Comparison of ENCODE assay signal across 2 cellular contexts in the genomic region with DNA sequence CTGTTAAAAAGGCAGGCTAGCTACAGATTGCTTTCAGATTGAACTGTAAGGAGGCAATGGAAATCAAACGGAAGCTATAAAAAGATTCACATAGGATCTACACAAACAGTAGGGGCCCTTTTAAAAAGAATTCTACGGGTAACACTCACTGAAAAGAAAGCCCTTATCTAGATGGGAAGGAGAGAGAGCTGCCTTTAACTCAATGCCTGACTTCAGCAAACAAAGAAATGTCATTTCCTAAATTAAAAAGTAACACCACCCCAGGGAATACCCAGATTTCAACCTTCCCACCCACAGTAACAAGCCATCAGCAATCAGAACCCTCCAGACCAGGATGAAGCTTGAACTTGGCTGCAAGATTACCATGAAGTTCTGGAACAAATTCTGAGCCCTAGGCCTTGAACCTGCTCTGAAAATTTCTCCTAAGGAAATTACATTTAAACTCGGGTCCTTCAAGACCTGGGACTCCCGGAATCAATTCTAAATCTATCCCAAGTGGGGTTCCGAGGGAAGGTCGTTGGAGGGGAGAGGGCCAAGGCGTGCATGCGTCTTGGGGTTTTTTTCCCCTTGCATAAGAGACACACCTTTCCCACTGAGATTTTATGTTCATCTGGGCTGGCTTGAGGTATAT.
TF ChIP-seq lines count a peak whose summit lies in the region.

No MANE protein-coding gene starts in this region.

TF ChIP-seq in SK-N-SH, 30 proteins besides CTCF, POLR2A, EP300 and RAD21 (continued from another document):
- TF ChIP-seq, protein P1, sequence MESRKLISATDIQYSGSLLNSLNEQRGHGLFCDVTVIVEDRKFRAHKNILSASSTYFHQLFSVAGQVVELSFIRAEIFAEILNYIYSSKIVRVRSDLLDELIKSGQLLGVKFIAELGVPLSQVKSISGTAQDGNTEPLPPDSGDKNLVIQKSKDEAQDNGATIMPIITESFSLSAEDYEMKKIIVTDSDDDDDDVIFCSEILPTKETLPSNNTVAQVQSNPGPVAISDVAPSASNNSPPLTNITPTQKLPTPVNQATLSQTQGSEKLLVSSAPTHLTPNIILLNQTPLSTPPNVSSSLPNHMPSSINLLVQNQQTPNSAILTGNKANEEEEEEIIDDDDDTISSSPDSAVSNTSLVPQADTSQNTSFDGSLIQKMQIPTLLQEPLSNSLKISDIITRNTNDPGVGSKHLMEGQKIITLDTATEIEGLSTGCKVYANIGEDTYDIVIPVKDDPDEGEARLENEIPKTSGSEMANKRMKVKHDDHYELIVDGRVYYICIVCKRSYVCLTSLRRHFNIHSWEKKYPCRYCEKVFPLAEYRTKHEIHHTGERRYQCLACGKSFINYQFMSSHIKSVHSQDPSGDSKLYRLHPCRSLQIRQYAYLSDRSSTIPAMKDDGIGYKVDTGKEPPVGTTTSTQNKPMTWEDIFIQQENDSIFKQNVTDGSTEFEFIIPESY (IDR thresholded peaks at IDR 0.05; ENCODE audit: borderline replicate concordance, low read depth): no peak
- TF ChIP-seq NFIC (IDR thresholded peaks at IDR 0.05; ENCODE audit: borderline replicate concordance) (no peak), JUND (IDR thresholded peaks at IDR 0.05) (no peak), RFX5 (IDR thresholded peaks at IDR 0.05; ENCODE audit: low read length) (no peak)

TF ChIP-seq in SK-N-SH treated with all-trans-retinoic acid at 6 μM for 48 hours, 23 proteins besides CTCF, POLR2A, EP300 and RAD21 (continued from another document):
- TF ChIP-seq, protein P2, sequence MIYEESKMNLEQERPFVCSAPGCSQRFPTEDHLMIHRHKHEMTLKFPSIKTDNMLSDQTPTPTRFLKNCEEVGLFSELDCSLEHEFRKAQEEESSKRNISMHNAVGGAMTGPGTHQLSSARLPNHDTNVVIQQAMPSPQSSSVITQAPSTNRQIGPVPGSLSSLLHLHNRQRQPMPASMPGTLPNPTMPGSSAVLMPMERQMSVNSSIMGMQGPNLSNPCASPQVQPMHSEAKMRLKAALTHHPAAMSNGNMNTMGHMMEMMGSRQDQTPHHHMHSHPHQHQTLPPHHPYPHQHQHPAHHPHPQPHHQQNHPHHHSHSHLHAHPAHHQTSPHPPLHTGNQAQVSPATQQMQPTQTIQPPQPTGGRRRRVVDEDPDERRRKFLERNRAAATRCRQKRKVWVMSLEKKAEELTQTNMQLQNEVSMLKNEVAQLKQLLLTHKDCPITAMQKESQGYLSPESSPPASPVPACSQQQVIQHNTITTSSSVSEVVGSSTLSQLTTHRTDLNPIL (CRISPR knock-in tag; IDR thresholded peaks at IDR 0.05; ENCODE audit: low read depth): no peak
- TF ChIP-seq ARNTL (CRISPR knock-in tag; IDR thresholded peaks at IDR 0.05; ENCODE audit: borderline replicate concordance, low read depth) (no peak), CSDC2 (CRISPR knock-in tag; IDR thresholded peaks at IDR 0.05) (no peak), GLIS3 (CRISPR knock-in tag; IDR thresholded peaks at IDR 0.05) (no peak)
- TF ChIP-seq, protein P3, sequence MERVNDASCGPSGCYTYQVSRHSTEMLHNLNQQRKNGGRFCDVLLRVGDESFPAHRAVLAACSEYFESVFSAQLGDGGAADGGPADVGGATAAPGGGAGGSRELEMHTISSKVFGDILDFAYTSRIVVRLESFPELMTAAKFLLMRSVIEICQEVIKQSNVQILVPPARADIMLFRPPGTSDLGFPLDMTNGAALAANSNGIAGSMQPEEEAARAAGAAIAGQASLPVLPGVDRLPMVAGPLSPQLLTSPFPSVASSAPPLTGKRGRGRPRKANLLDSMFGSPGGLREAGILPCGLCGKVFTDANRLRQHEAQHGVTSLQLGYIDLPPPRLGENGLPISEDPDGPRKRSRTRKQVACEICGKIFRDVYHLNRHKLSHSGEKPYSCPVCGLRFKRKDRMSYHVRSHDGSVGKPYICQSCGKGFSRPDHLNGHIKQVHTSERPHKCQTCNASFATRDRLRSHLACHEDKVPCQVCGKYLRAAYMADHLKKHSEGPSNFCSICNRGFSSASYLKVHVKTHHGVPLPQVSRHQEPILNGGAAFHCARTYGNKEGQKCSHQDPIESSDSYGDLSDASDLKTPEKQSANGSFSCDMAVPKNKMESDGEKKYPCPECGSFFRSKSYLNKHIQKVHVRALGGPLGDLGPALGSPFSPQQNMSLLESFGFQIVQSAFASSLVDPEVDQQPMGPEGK (CRISPR knock-in tag; IDR thresholded peaks at IDR 0.05; ENCODE audit: borderline replicate concordance): no peak
